In genomic region chr12:44526655-44527199, GRCh38 we compare ENCODE assay signal across 28 cellular contexts.
A peak's percentile ranks its signal among the peaks of the same experiment; 100 is the strongest.
DNase-seq lines count a peak whose midpoint lies in the region; ATAC-seq and TF ChIP-seq lines count a peak whose summit lies in the region.
"Had no signal": no experiment of that assay in that cellular context is flagged by ENCODE, and none has a peak within 500 bp of the region (broad histone marks: within the 10 kb centered on the region; RNA-seq: fewer than 3 reads in every experiment).

No MANE protein-coding gene starts in this region.

- TF ChIP-seq CTCF in GM12874 (IDR thresholded peaks at IDR 0.05; ENCODE audit: insufficient read depth, low read depth, low read length) (peak; percentile 18; the same call in 1 of the 2 replicates), VCaP (conservative IDR thresholded peaks at IDR 0.05) (0 out of 2 replicates have a peak, but pooled peaks have one; percentile 14), upper lobe of right lung (IDR thresholded peaks at IDR 0.05) (no peak)

- H3K4me3 ChIP-seq in upper lobe of right lung: no peak overlapping the region
- H3K4me3 ChIP-seq: dorsolateral prefrontal cortex, gastrocnemius medialis, prostate gland, tibial nerve had no signal

- no peaks in the 10 kb centered on the region for H3K36me3 ChIP-seq in upper lobe of right lung
- H3K36me3 ChIP-seq: gastrocnemius medialis, neutrophil, prostate gland, tibial nerve had no signal

- H3K27me3 ChIP-seq in upper lobe of right lung: no peaks in the 10 kb centered on the region
- H3K27me3 ChIP-seq: dorsolateral prefrontal cortex, gastrocnemius medialis, neutrophil, tibial nerve had no signal

- H3K27ac ChIP-seq in VCaP: no peak overlapping the region
- H3K27ac ChIP-seq in upper lobe of right lung: no peak overlapping the region
- H3K27ac ChIP-seq: dorsolateral prefrontal cortex, gastrocnemius medialis, neutrophil, prostate gland, tibial nerve had no signal

- peak; percentile 54 for ATAC-seq in upper lobe of right lung
- ATAC-seq: activated CD4-positive, alpha-beta T cell treated with anti-CD3 and anti-CD28 coated beads for 36 hours; gastrocnemius medialis; sciatic nerve had no signal

- H3K9me3 ChIP-seq in upper lobe of right lung: no peaks in the 10 kb centered on the region
- H3K9me3 ChIP-seq: gastrocnemius medialis, neutrophil, prostate gland, tibial nerve had no signal

- H3K4me1 ChIP-seq in upper lobe of right lung: no peaks in the 10 kb centered on the region
- H3K4me1 ChIP-seq: gastrocnemius medialis, prostate gland, tibial nerve had no signal

- intact Hi-C loops in upper lobe of right lung (cut with DNase I): no loop called here

- DNase-seq in iPS-NIHi11 (ENCODE audit: low spot score) (peak; percentile 35), upper lobe of right lung (no peak), germinal center (ENCODE audit: low spot score) (no peak), HuH-7.5 (ENCODE audit: low spot score) (no peak), NCI-H146 treated with DMSO at 0.1 percent for 48 hours (lab: John Stamatoyannopoulos, UW; ENCODE audit: unreplicated experiment) (no peak)
- DNase-seq: activated CD4-positive, alpha-beta T cell treated with anti-CD3 and anti-CD28 coated beads for 36 hours; activated naive CD4-positive, alpha-beta T cell treated with anti-CD3 and anti-CD28 coated beads, Interleukin-2, amount 50 U/mL, for 16 hours; C1 segment of cervical spinal cord; Calu3; DMS79; dorsolateral prefrontal cortex; gastrocnemius medialis; GDM1; hypothalamus; Karpas-422; MV-4-11; NCI-H1436 treated with DMSO at 0.1 percent for 48 hours; NCI-H2107; NCI-H748 treated with DMSO at 0.1 percent for 48 hours; SIG-M5; stimulated activated CD4-positive, alpha-beta T cell treated with anti-CD3 and anti-CD28 coated beads, Interleukin-12 subunit alpha, Interleukin-12 subunit beta, amount 100 ng/mL, for 4 hours; stimulated activated CD4-positive, alpha-beta T cell treated with anti-CD3 and anti-CD28 coated beads, Interleukin-4, amount 100 ng/mL, for 1 hour had no signal
